Comparison of ENCODE assay signal across 7 cellular contexts in genomic region chr13:97855570-97855970, GRCh38.
DNase-seq lines count a peak whose midpoint lies in the region; ATAC-seq and TF ChIP-seq lines count a peak whose summit lies in the region.

No MANE protein-coding gene starts in this region.

- no peaks in the 10 kb centered on the region for H3K79me2 ChIP-seq in GM23248 (ENCODE audit: insufficient read depth)

- no peaks in the 10 kb centered on the region for H3K9me3 ChIP-seq in GM23248 (ENCODE audit: low read depth)

- H4K20me1 ChIP-seq in GM23248 (ENCODE audit: insufficient read depth): no peaks in the 10 kb centered on the region

- peaks cover 15% of the 10 kb centered on the region for H3K4me1 ChIP-seq in GM23248 (ENCODE audit: insufficient read depth)

- H3K9ac ChIP-seq in GM23248: no peak overlapping the region

- H3F3A ChIP-seq in GM23248 (ENCODE audit: insufficient read depth): peaks cover 16% of the 10 kb centered on the region

- ATAC-seq in GM19452 (IDR thresholded peaks at IDR 0.05; ENCODE audit: unreplicated experiment): no peak

- H3K27me3 ChIP-seq in GM23248 (replicated peaks; ENCODE audit: insufficient read depth): no peaks in the 10 kb centered on the region

- 1% methylated on average over 8 of the region's 8 CpGs for WGBS in GM23248 (ENCODE audit: low coverage in 1 of 2, low lambda C conversion rate in 2 of 2, missing lambda C conversion rate in 2 of 2), 2 experiments

- H3K4me3 ChIP-seq in GM23248 (no peak overlapping the region), fibroblast of pulmonary artery (replicated peaks; ENCODE audit: low read depth, low read length) (no peak overlapping the region)

- peak overlapping the region; percentile 51 for H2AFZ ChIP-seq in GM23248

- in situ Hi-C loops in GM23248 (cut with MboI): loop anchor here (10.0 to 25.0 kb wide), 2 partner anchors 129 to 807 kb away; no protein-coding TSS in a partner anchor

- DNase-seq in DMS53 treated with DMSO at 0.1 percent for 48 hours (lab: John Stamatoyannopoulos, UW; ENCODE audit: unreplicated experiment) (peak; percentile 38), GM23248 (peak; percentile 88), NCI-H146 treated with DMSO at 0.1 percent for 48 hours (lab: John Stamatoyannopoulos, UW; ENCODE audit: unreplicated experiment) (peak; percentile 70), T1000 (lab: John Stamatoyannopoulos, UW) (peak; percentile 20), fibroblast of pulmonary artery (ENCODE audit: low read depth) (peak; percentile 86), non-pigmented ciliary epithelial cell (ENCODE audit: low read depth) (peak; percentile 37)

- no peaks in the 10 kb centered on the region for H3K9me2 ChIP-seq in GM23248 (ENCODE audit: insufficient read depth)

- no peak overlapping the region for H3K27ac ChIP-seq in GM23248

- no peaks in the 10 kb centered on the region for H3K36me3 ChIP-seq in GM23248 (ENCODE audit: low read depth)

- peak overlapping the region; percentile 37 for H3K4me2 ChIP-seq in GM23248 (ENCODE audit: unreplicated experiment)

- peak; percentile 81 for TF ChIP-seq CTCF in fibroblast of pulmonary artery (IDR thresholded peaks at IDR 0.05; ENCODE audit: low read length, missing control alignments)

Comparison
In these comparisons a context has a peak if more than half of its experiments do, and no peak if none do; other contexts are left out.
1. DNase-seq: peak in every context shown above with its lines; median percentile 88 in GM23248; 86 in fibroblast of pulmonary artery; 70 in NCI-H146 treated with DMSO at 0.1 percent for 48 hours; 38 in DMS53 treated with DMSO at 0.1 percent for 48 hours; 37 in non-pigmented ciliary epithelial cell; 20 in T1000.